Comparison of ENCODE assay signal across 8 cellular contexts in the genomic region with DNA sequence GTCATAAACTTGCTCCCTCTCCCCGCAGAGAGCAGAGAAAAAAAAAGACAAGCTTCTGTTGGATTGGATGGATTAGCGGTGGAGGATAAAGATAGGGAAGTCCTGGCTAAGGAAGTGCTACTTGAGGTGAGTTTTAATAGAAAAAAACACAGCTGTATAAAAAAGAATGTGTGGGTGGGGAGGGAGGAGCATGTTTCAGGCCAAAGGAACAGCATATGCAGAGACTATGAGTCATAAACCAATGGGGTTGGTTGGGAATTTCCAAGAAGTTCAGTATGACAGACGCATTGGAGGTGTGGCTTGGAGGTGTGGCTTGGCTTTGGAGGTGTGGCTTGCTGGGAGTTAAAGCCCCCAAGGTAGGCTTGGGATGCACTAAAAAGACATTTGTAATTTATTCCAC.
DNase-seq lines count a peak whose midpoint lies in the region; ATAC-seq, FAIRE-seq and TF ChIP-seq lines count a peak whose summit lies in the region.

No MANE protein-coding gene starts in this region.

- H3K27ac ChIP-seq in GM23248, result no peak overlapping the region
- H3K27ac ChIP-seq in sigmoid colon, result no peak overlapping the region

- DNase-seq in GM12891 (ENCODE audit: insufficient read length, low spot score) (no peak), GM23248 (peak; percentile 63), LHCN-M2 (ENCODE audit: low read depth) (peak; percentile 57), sciatic nerve (ENCODE audit: low spot score) (no peak), sigmoid colon (no peak), superior temporal gyrus (ENCODE audit: extremely low spot score) (no peak), NCI-H2029 (lab: John Stamatoyannopoulos, UW) (no peak)
- peak; percentile 8 for DNase-seq in activated T-helper 9 cell treated with anti-CD3 and anti-CD28 coated beads, Interleukin-2, amount 50 U/mL, for 16 hours (ENCODE audit: low read depth)

- peak; percentile 55 for ATAC-seq in sciatic nerve

- H2AFZ ChIP-seq in GM23248, result no peak overlapping the region

- H3K36me3 ChIP-seq in GM23248 (ENCODE audit: low read depth) (no peaks in the 10 kb centered on the region), sigmoid colon (no peaks in the 10 kb centered on the region)

- in situ Hi-C loops in GM23248 (cut with MboI), result no loop called here

- H3K4me1 ChIP-seq in GM23248 (ENCODE audit: insufficient read depth) (no peaks in the 10 kb centered on the region), sigmoid colon (no peaks in the 10 kb centered on the region)

- intact Hi-C loops in sciatic nerve (cut with DNase I) (no loop called here), sigmoid colon (cut with DNase I) (no loop called here)

- no peak for TF ChIP-seq EP300 in sigmoid colon (IDR thresholded peaks at IDR 0.05)

- no peaks in the 10 kb centered on the region for H3F3A ChIP-seq in GM23248 (ENCODE audit: insufficient read depth)

- no peak for FAIRE-seq in GM12891 (lab: Jason Lieb, UNC)

- TF ChIP-seq POLR2A in GM12891 (IDR thresholded peaks at IDR 0.05; ENCODE audit: low read depth, low read length) (no peak), sigmoid colon (IDR thresholded peaks at IDR 0.05) (no peak)

- WGBS in GM23248 (ENCODE audit: low coverage in 1 of 2, low lambda C conversion rate in 2 of 2, missing lambda C conversion rate in 2 of 2), 2 experiments, result 18 to 35% methylated on average over 3 of the region's 3 CpGs
- 19 to 65% methylated on average over 3 of the region's 3 CpGs for WGBS in sigmoid colon, 2 donors

- no peak overlapping the region for H3K4me2 ChIP-seq in GM23248 (ENCODE audit: unreplicated experiment)

- H3K9ac ChIP-seq in GM23248, result no peak overlapping the region

- H3K27me3 ChIP-seq in GM23248 (replicated peaks; ENCODE audit: insufficient read depth) (no peaks in the 10 kb centered on the region), sigmoid colon (no peaks in the 10 kb centered on the region)

- H3K79me2 ChIP-seq in GM23248 (ENCODE audit: insufficient read depth), result no peaks in the 10 kb centered on the region

- H3K9me3 ChIP-seq in GM23248 (ENCODE audit: low read depth) (no peaks in the 10 kb centered on the region), sigmoid colon (no peaks in the 10 kb centered on the region)

- no peaks in the 10 kb centered on the region for H4K20me1 ChIP-seq in GM23248 (ENCODE audit: insufficient read depth)

- H3K4me3 ChIP-seq in GM23248, result no peak overlapping the region
- no peak overlapping the region for H3K4me3 ChIP-seq in sigmoid colon

- no peak for TF ChIP-seq CTCF in sigmoid colon (IDR thresholded peaks at IDR 0.05)

- H3K9me2 ChIP-seq in GM23248 (ENCODE audit: insufficient read depth), result peaks cover 3% of the 10 kb centered on the region; the same call in 1 of the 2 replicates

TF ChIP-seq in GM12891, 5 proteins besides CTCF, POLR2A, EP300 and RAD21:
- TF ChIP-seq POU2F2 (IDR thresholded peaks at IDR 0.05; ENCODE audit: low read depth, low read length) (no peak), SPI1 (IDR thresholded peaks at IDR 0.05; ENCODE audit: low read depth, low read length) (peak; percentile 58), TAF1 (IDR thresholded peaks at IDR 0.05; ENCODE audit: low read depth, low read length) (no peak)

Comparison
In these comparisons a context has a peak if more than half of its experiments do, and no peak if none do; other contexts are left out.
1. DNase-seq: peak in GM23248 (single experiment), LHCN-M2 (single experiment) and activated T-helper 9 cell treated with anti-CD3 and anti-CD28 coated beads, Interleukin-2, amount 50 U/mL, for 16 hours (single experiment); none in GM12891 (single experiment), sciatic nerve (single experiment), sigmoid colon (single experiment), superior temporal gyrus (single experiment) and NCI-H2029 (single experiment).